8 cellular contexts compared by ENCODE assay signal in genomic region chr19:51473009-51473707, GRCh38. TPM values are rescaled to one million over a fixed set of nuclear protein-coding genes. Genes with fewer than 3 reads are reported as not detected.
DNase-seq lines count a peak whose midpoint lies in the region; ATAC-seq and TF ChIP-seq lines count a peak whose summit lies in the region.

No MANE protein-coding gene starts in this region.

- ATAC-seq in memory B cell (ENCODE audit: low read depth) (peak; percentile 89), HG02759 (IDR thresholded peaks at IDR 0.05; ENCODE audit: unreplicated experiment) (no peak)

- POLR2A ChIA-PET in AG04449 (lab: Yijun Ruan, JAX), result no interaction called here

- peak; percentile 85 for TF ChIP-seq CTCF in AG04449 (IDR thresholded peaks at IDR 0.05; ENCODE audit: insufficient read depth, low read length, missing control alignments)

- H3K36me3 Mint-ChIP-seq in memory B cell, result no peaks in the 10 kb centered on the region

- peaks cover 6% of the 10 kb centered on the region for H3K4me1 Mint-ChIP-seq in memory B cell

- no peak overlapping the region for H3K27ac Mint-ChIP-seq in memory B cell

- H3K4me3 ChIP-seq in AG04449 (ENCODE audit: low read depth, low read length), result no peak overlapping the region

- H3K4me3 Mint-ChIP-seq in memory B cell, result no peak overlapping the region

- no peak for DNase-seq in AG04449 (ENCODE audit: low read depth, low spot score)
- peak; percentile 66 for DNase-seq in GM19240 (ENCODE audit: insufficient read length, low spot score)
- peak; percentile 60 for DNase-seq in NCI-H748 (lab: John Stamatoyannopoulos, UW; ENCODE audit: unreplicated experiment)
- DNase-seq in activated CD4-positive, alpha-beta T cell treated with anti-CD3 and anti-CD28 coated beads, Interleukin-2, amount 50 U/mL, for 24 hours (ENCODE audit: low read depth in 1 of 2, low spot score in 1 of 2), result peak; percentile 80 to 88
- peak; percentile 25 to 68 for DNase-seq in dermis microvascular lymphatic vessel endothelial cell (ENCODE audit: low read depth in 2 of 2)
- DNase-seq in memory B cell (ENCODE audit: low spot score in 2 of 2), result peak; percentile 88 to 92
- DNase-seq in stimulated activated CD8-positive, alpha-beta memory T cell treated with anti-CD3 and anti-CD28 coated beads, Interleukin-15, amount 100 ng/mL, for 1 hour (ENCODE audit: low read depth), result peak; percentile 84

- peaks cover 3% of the 10 kb centered on the region for H3K27me3 Mint-ChIP-seq in memory B cell

- H3K9me3 Mint-ChIP-seq in memory B cell, result no peaks in the 10 kb centered on the region

- CTCF ChIA-PET in AG04449 (lab: Yijun Ruan, JAX), result interaction anchor here (0.6 to 10.5 kb wide), 23 partner anchors 9 to 311 kb away, joined by 3 to 184 read pairs (median 3); no protein-coding TSS in a partner anchor

RNA-seq across cellular contexts. Expression of gene CEACAM18, which starts 5.2 kb away (rescaled TPM):
- total RNA-seq in dermis microvascular lymphatic vessel endothelial cell, result not detected in 2 replicates

RNA-seq across cellular contexts. Expression of gene SIGLEC8, which starts 14.9 kb away (rescaled TPM):
- total RNA-seq in dermis microvascular lymphatic vessel endothelial cell, result not detected in 2 replicates

RNA-seq across cellular contexts. Expression of gene SIGLEC12, which starts 28.4 kb away (rescaled TPM):
- not detected in 2 replicates for total RNA-seq in dermis microvascular lymphatic vessel endothelial cell

RNA-seq across cellular contexts. Expression of gene SIGLEC10, which starts 55.7 kb away (rescaled TPM):
- total RNA-seq in dermis microvascular lymphatic vessel endothelial cell, result not detected in 2 replicates

RNA-seq across cellular contexts. Expression of gene SIGLEC6, which starts 58.3 kb away (rescaled TPM):
- not detected in 2 replicates for total RNA-seq in dermis microvascular lymphatic vessel endothelial cell
